In the genomic region with DNA sequence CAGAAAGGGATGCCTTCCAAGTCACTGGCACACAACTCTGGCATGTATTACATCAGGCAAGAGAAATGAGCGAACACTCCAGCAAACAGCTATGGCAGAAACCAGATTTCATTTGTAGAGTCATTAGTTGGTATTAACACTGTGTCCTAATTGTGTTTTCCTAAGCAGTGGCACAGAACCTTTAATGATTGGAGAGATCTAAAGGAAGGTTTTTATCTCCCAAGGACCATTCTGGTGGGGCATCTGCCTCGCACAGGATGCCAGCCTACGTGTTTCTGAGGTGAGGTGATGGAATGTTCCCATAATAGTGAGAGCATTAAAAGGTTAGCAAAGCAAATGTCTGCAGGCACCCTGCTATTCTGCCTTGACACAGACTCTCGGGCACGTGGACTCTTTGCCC, we compare ENCODE assay signal across 20 cellular contexts.
DNase-seq lines count a peak whose midpoint lies in the region; TF ChIP-seq lines count a peak whose summit lies in the region.
"Had no signal": no experiment of that assay in that cellular context is flagged by ENCODE, and none has a peak within 500 bp of the region (broad histone marks: within the 10 kb centered on the region; RNA-seq: fewer than 3 reads in every experiment).

No MANE protein-coding gene starts in this region.

- TF ChIP-seq CTCF in GM20000 (IDR thresholded peaks at IDR 0.05; ENCODE audit: extremely low read depth, missing control alignments) = no peak
- no peak for TF ChIP-seq CTCF in RWPE1 (conservative IDR thresholded peaks at IDR 0.05; ENCODE audit: low read depth)

- H4K20me1 ChIP-seq in Karpas-422 (ENCODE audit: insufficient read depth, low read depth, low read length) = no peaks in the 10 kb centered on the region
- H4K20me1 ChIP-seq: BLaER1 had no signal

- no peaks in the 10 kb centered on the region for H3K79me2 ChIP-seq in Karpas-422 (ENCODE audit: low read length)

- no peaks in the 10 kb centered on the region for H3K36me3 ChIP-seq in Karpas-422 (ENCODE audit: insufficient read depth, low read length)
- H3K36me3 ChIP-seq: BE2C, BLaER1 had no signal

- H3K9me2 ChIP-seq in Karpas-422 (replicated peaks; ENCODE audit: insufficient read depth, low read length) = no peaks in the 10 kb centered on the region

- CTCF ChIA-PET in RWPE1 (lab: Yijun Ruan, JAX) = no interaction called here

- no peak overlapping the region for H3K4me2 ChIP-seq in Karpas-422 (ENCODE audit: low read depth, low read length, poor library complexity, severe bottlenecking)
- H3K4me2 ChIP-seq: A549, BLaER1 had no signal

- peak; percentile 18 for DNase-seq in Ammon's horn (ENCODE audit: low spot score)
- DNase-seq in GM20000 (ENCODE audit: low spot score) = peak; percentile 27
- DNase-seq in cerebellar cortex (ENCODE audit: low spot score) = peak; percentile 75
- peak; percentile 69 for DNase-seq in cerebellum (ENCODE audit: low spot score)
- DNase-seq in RWPE1 (ENCODE audit: low spot score) = no peak
- no peak for DNase-seq in HuH-7 (ENCODE audit: low spot score)
- no peak for DNase-seq in SHP77 treated with DMSO at 0.1 percent for 48 hours (lab: John Stamatoyannopoulos, UW)
- no peak for DNase-seq in Karpas-422
- DNase-seq: BE2C; CD4-positive, alpha-beta memory T cell; CD8-positive, alpha-beta memory T cell; COR-L47; DMS 273 treated with DMSO at 0.1 percent for 48 hours; DMS153; DMS53; DMS79; GF-D8 had no signal

- no peak overlapping the region for H3K4me3 ChIP-seq in Karpas-422 (ENCODE audit: low read length)
- H3K4me3 ChIP-seq: A549, BLaER1 had no signal

- H3K27me3 ChIP-seq in Karpas-422 (ENCODE audit: low read length) = no peaks in the 10 kb centered on the region
- H3K27me3 ChIP-seq: BE2C, BLaER1 had no signal

- no peak overlapping the region for H2AFZ ChIP-seq in Karpas-422 (ENCODE audit: low read length)

- no peaks in the 10 kb centered on the region for H3K4me1 ChIP-seq in Karpas-422 (ENCODE audit: low read length)
- H3K4me1 ChIP-seq: A549, BLaER1 had no signal

- H3K9me3 ChIP-seq in Karpas-422 (ENCODE audit: low read length) = no peaks in the 10 kb centered on the region
- H3K9me3 ChIP-seq: A549, BE2C, BLaER1 had no signal

- H3K27ac ChIP-seq in RWPE1 = no peak overlapping the region
- H3K27ac ChIP-seq in Karpas-422 (ENCODE audit: low read length) = no peak overlapping the region
- H3K27ac ChIP-seq: 22Rv1, A549, BLaER1 had no signal

- no peak overlapping the region for H3K9ac ChIP-seq in Karpas-422 (ENCODE audit: low read length)
- H3K9ac ChIP-seq: BLaER1 had no signal

- POLR2A ChIA-PET in RWPE1 (lab: Yijun Ruan, JAX; ENCODE audit: low non-redundant PET) = no interaction called here

Comparison
In these comparisons a context has a peak if more than half of its experiments do, and no peak if none do; other contexts are left out.
1. DNase-seq: peak in Ammon's horn (single experiment), GM20000 (single experiment), cerebellar cortex (single experiment) and cerebellum (single experiment); none in RWPE1 (single experiment), HuH-7 (single experiment), SHP77 treated with DMSO at 0.1 percent for 48 hours (single experiment) and Karpas-422 (single experiment).